15 cellular contexts compared by ENCODE assay signal in genomic region chr6:88492241-88492640, GRCh38.
DNase-seq lines count a peak whose midpoint lies in the region; TF ChIP-seq lines count a peak whose summit lies in the region.
"Had no signal": no experiment of that assay in that cellular context is flagged by ENCODE, and none has a peak within 500 bp of the region (broad histone marks: within the 10 kb centered on the region; RNA-seq: fewer than 3 reads in every experiment).

No MANE protein-coding gene starts in this region.

- H2AFZ ChIP-seq in ACC112 (ENCODE audit: low read length, unreplicated experiment) (no peak overlapping the region), neural progenitor cell (replicated peaks) (no peak overlapping the region)

- peaks cover 3% of the 10 kb centered on the region for H3K36me3 Mint-ChIP-seq in neural progenitor cell
- H3K36me3 Mint-ChIP-seq: CD4-positive, alpha-beta memory T cell had no signal

- no peak overlapping the region for H3K27ac Mint-ChIP-seq in neural progenitor cell
- H3K27ac Mint-ChIP-seq: CD4-positive, alpha-beta memory T cell had no signal

- no peaks in the 10 kb centered on the region for H3K9me3 ChIP-seq in neural progenitor cell (ENCODE audit: low read depth)
- H3K9me3 ChIP-seq: Peyer's patch had no signal

- H3K4me1 ChIP-seq in ACC112 (ENCODE audit: control insufficient read depth, insufficient read depth, low read length, unreplicated experiment): peaks cover 27% of the 10 kb centered on the region
- peaks cover 28% of the 10 kb centered on the region for H3K4me1 ChIP-seq in neural progenitor cell
- H3K4me1 ChIP-seq: Peyer's patch had no signal

- TF ChIP-seq CTCF in neural progenitor cell (IDR thresholded peaks at IDR 0.05): no peak

- peak overlapping the region; percentile 1 for H3K4me2 ChIP-seq in neural progenitor cell

- H3K79me2 ChIP-seq in ACC112 (ENCODE audit: control insufficient read depth, insufficient read depth, low read length, unreplicated experiment) (no peaks in the 10 kb centered on the region), neural progenitor cell (ENCODE audit: low read depth) (no peaks in the 10 kb centered on the region)

- H3K4me3 Mint-ChIP-seq in neural progenitor cell: no peak overlapping the region
- H3K4me3 Mint-ChIP-seq: CD4-positive, alpha-beta memory T cell had no signal

- no peaks in the 10 kb centered on the region for H4K20me1 ChIP-seq in neural progenitor cell (ENCODE audit: low read depth)

- no peak overlapping the region for H3K4me3 ChIP-seq in ACC112 (ENCODE audit: low read depth, low read length)
- no peak overlapping the region for H3K4me3 ChIP-seq in neural progenitor cell
- H3K4me3 ChIP-seq: GM12878, Peyer's patch had no signal

- peak overlapping the region; percentile 65 for H3K27ac ChIP-seq in ACC112 (ENCODE audit: low read depth, low read length)
- no peak overlapping the region for H3K27ac ChIP-seq in neural progenitor cell
- H3K27ac ChIP-seq: Peyer's patch had no signal

- H3K9me3 Mint-ChIP-seq in neural progenitor cell: peaks cover 29% of the 10 kb centered on the region

- peaks cover 25% of the 10 kb centered on the region for H3F3A ChIP-seq in neural progenitor cell (ENCODE audit: low read depth)

- H3K27me3 ChIP-seq in ACC112 (ENCODE audit: insufficient read depth, low read length): no peaks in the 10 kb centered on the region
- H3K27me3 ChIP-seq in neural progenitor cell: no peaks in the 10 kb centered on the region
- H3K27me3 ChIP-seq: Peyer's patch had no signal

- DNase-seq in MV-4-11 (lab: John Stamatoyannopoulos, UW) (peak; percentile 40), dermis blood vessel endothelial cell (peak; percentile 57), neural progenitor cell (ENCODE audit: low spot score) (no peak), T1000 (lab: John Stamatoyannopoulos, UW) (no peak), iPS-NIHi7 (ENCODE audit: extremely low spot score) (no peak), DMS153 treated with DMSO at 0.1 percent for 48 hours (lab: John Stamatoyannopoulos, UW; ENCODE audit: unreplicated experiment) (no peak)
- DNase-seq: CD4-positive, alpha-beta memory T cell; HCEC 1CT; Karpas-422; NCI-H1417 treated with DMSO at 0.1 percent for 48 hours; NCI-H187 treated with DMSO at 0.1 percent for 48 hours; NCI-H226; Peyer's patch had no signal

- H3K36me3 ChIP-seq in ACC112 (ENCODE audit: insufficient read depth, low read length): no peaks in the 10 kb centered on the region
- no peaks in the 10 kb centered on the region for H3K36me3 ChIP-seq in neural progenitor cell
- H3K36me3 ChIP-seq: Peyer's patch had no signal

- H3K27me3 Mint-ChIP-seq in neural progenitor cell (ENCODE audit: insufficient read depth, low read depth): peaks cover 6% of the 10 kb centered on the region

- peaks cover 20% of the 10 kb centered on the region for H3K4me1 Mint-ChIP-seq in neural progenitor cell
- H3K4me1 Mint-ChIP-seq: CD4-positive, alpha-beta memory T cell had no signal

- no peak overlapping the region for H3K9ac ChIP-seq in neural progenitor cell

Comparison
In these comparisons a context has a peak if more than half of its experiments do, and no peak if none do; other contexts are left out.
1. DNase-seq: peak in MV-4-11 (single experiment) and dermis blood vessel endothelial cell (single experiment); none in neural progenitor cell (single experiment), T1000 (single experiment), iPS-NIHi7 (single experiment) and DMS153 treated with DMSO at 0.1 percent for 48 hours (single experiment).